Comparison of ENCODE assay signal across 8 cellular contexts in genomic region chr14:23953116-23953463, GRCh38. TPM values are rescaled to one million over a fixed set of nuclear protein-coding genes. Genes with fewer than 3 reads are reported as not detected.
DNase-seq lines count a peak whose midpoint lies in the region; ATAC-seq, FAIRE-seq and TF ChIP-seq lines count a peak whose summit lies in the region.
"Not testable (repeated sequence)": the region's sequence is repeated elsewhere in the genome, so short reads cannot be mapped to it uniquely, and the experiment has no call there.

No MANE protein-coding gene starts in this region.

- not testable (repeated sequence) for H4K20me1 ChIP-seq in HepG2 (ENCODE audit: insufficient read depth, low read length)

- H2AFZ ChIP-seq in HepG2 (ENCODE audit: low read length) = not testable (repeated sequence)

- H3K9me3 Mint-ChIP-seq in Caco-2 (ENCODE audit: unreplicated experiment); IgD-negative memory B cell; T-cell: not testable (repeated sequence)

- CTCF ChIA-PET in Caco-2 (lab: Charles Lee) (interaction anchor here (1.2 kb wide), 1 partner anchor 188 kb away, joined by 4 read pairs; the partner anchor contains the start of gene EMC9), T-cell (lab: Charles Lee) (interaction anchor here (0.6 to 1.3 kb wide), 6 partner anchors 81 to 392 kb away, joined by 3 to 5 read pairs (median 4); partner anchors contain the start of genes DCAF11 (in 1 of the 2) and NRL (in 1 of the 2)), HepG2 (lab: Yijun Ruan, JAX; ENCODE audit: low intra/inter-chr PET ratio, low total read pairs) (interaction anchor here (0.7 to 2.2 kb wide), 5 partner anchors 23 to 364 kb away, joined by 3 to 18 read pairs (median 9); no protein-coding TSS in a partner anchor)

- intact Hi-C loops in Caco-2 (cut with micrococcal nuclease; ENCODE audit: unreplicated experiment) = loop anchor here (1.0 kb wide), 1 partner anchor 226 kb away; no protein-coding TSS in a partner anchor
- intact Hi-C loops in esophagus squamous epithelium (cut with DNase I); pancreas (cut with DNase I); transverse colon (cut with DNase I; ENCODE audit: low total_unique reads): not testable (repeated sequence)
- intact Hi-C loops in HepG2 (cut with micrococcal nuclease; ENCODE audit: unreplicated experiment) = loop anchor here (1.0 to 5.0 kb wide), 4 partner anchors 23 to 287 kb away; no protein-coding TSS in a partner anchor

- not testable (repeated sequence) for H3K79me2 ChIP-seq in HepG2 (ENCODE audit: insufficient read depth, low read length)

- BruUV-seq in Caco-2 (replicated peaks; lab: Mats Ljungman, UMichigan); HepG2 (replicated peaks; lab: Mats Ljungman, UMichigan): not testable (repeated sequence)

- H3K36me3 ChIP-seq in Caco-2 (ENCODE audit: control insufficient read depth, insufficient read depth, low read length); HepG2 (replicated peaks in 1 of 2; ENCODE audit: control insufficient read depth in 1 of 2, insufficient read depth in 2 of 2, low read length in 2 of 2); pancreas; transverse colon: not testable (repeated sequence)
- peaks cover 0 to 18% (median 0%) of the 10 kb centered on the region in 3 donors for H3K36me3 ChIP-seq in esophagus squamous epithelium

- not testable (repeated sequence) for TF ChIP-seq CTCF in Caco-2 (IDR thresholded peaks at IDR 0.05; ENCODE audit: insufficient read depth in 1 of 2, low read depth in 1 of 2, low read length in 1 of 2, severe bottlenecking in 1 of 2, unreplicated experiment in 1 of 2); astrocyte of the cerebellum (IDR thresholded peaks at IDR 0.05; ENCODE audit: low read depth, low read length, missing control alignments); esophagus squamous epithelium (IDR thresholded peaks at IDR 0.05); HepG2 (CRISPR knock-in tag; IDR thresholded peaks at IDR 0.05); pancreas (IDR thresholded peaks at IDR 0.05); transverse colon (IDR thresholded peaks at IDR 0.05)

- not testable (repeated sequence) for TF ChIP-seq POLR2A in esophagus squamous epithelium (IDR thresholded peaks at IDR 0.05); HepG2 (IDR thresholded peaks at IDR 0.05; ENCODE audit: insufficient read depth in 1 of 2, low read depth in 2 of 2, low read length in 2 of 2); transverse colon (IDR thresholded peaks at IDR 0.05)

- H3K27me3 ChIP-seq in Caco-2 (replicated peaks; ENCODE audit: control insufficient read depth, insufficient read depth, low read length); esophagus squamous epithelium; HepG2 (ENCODE audit: control insufficient read depth in 1 of 2, insufficient read depth in 2 of 2, low read length in 2 of 2); pancreas; transverse colon: not testable (repeated sequence)

- H3K4me3 ChIP-seq in Caco-2 (ENCODE audit: low read depth, low read length) (peak overlapping the region; percentile 76), astrocyte of the cerebellum (ENCODE audit: low read depth, low read length) (peak overlapping the region; percentile 82), esophagus squamous epithelium (peak overlapping the region; percentile 64 to 86 (median 84)), HepG2 (replicated peaks in 1 of 3; ENCODE audit: insufficient read depth in 1 of 3, low read depth in 2 of 3, low read length in 3 of 3) (peak overlapping the region; percentile 73 to 90 (median 85)), pancreas (peak overlapping the region; percentile 51 to 88 (median 74)), transverse colon (peak overlapping the region; percentile 51 to 85 (median 65))

- H3K4me1 Mint-ChIP-seq in Caco-2 (ENCODE audit: low read depth, unreplicated experiment) = not testable (repeated sequence)
- H3K4me1 Mint-ChIP-seq in IgD-negative memory B cell (peaks cover 5 to 22% (median 10%) of the 10 kb centered on the region in 3 donors), T-cell (peaks cover 30 to 37% (median 36%) of the 10 kb centered on the region in 3 donors)

- H3K9ac ChIP-seq in HepG2 (ENCODE audit: insufficient read depth, low read depth, low read length) = peak overlapping the region; percentile 92

- H3K27ac Mint-ChIP-seq in Caco-2 (ENCODE audit: unreplicated experiment) = peak overlapping the region; percentile 86
- peak overlapping the region in 1 of 3 donors; percentile 87 for H3K27ac Mint-ChIP-seq in IgD-negative memory B cell
- peak overlapping the region; percentile 84 to 92 for H3K27ac Mint-ChIP-seq in T-cell

- not testable (repeated sequence) for TF ChIP-seq EP300 in HepG2 (IDR thresholded peaks at IDR 0.05; ENCODE audit: low read depth in 2 of 2, low read length in 2 of 2); HepG2 (CRISPR knock-in tag; IDR thresholded peaks at IDR 0.05; ENCODE audit: borderline replicate concordance); transverse colon (IDR thresholded peaks at IDR 0.05; ENCODE audit: low read depth)

- peak overlapping the region; percentile 96 for H3K4me3 Mint-ChIP-seq in Caco-2 (ENCODE audit: unreplicated experiment)
- H3K4me3 Mint-ChIP-seq in IgD-negative memory B cell = peak overlapping the region; percentile 85 to 98 (median 96)
- peak overlapping the region; percentile 91 to 98 (median 95) for H3K4me3 Mint-ChIP-seq in T-cell

- DNase-seq in Caco-2; T-cell; astrocyte of the cerebellum (ENCODE audit: low read depth); esophagus squamous epithelium (lab: John Stamatoyannopoulos, UW); HepG2 (ENCODE audit: low spot score); pancreas; transverse colon: not testable (repeated sequence)

- in situ Hi-C loops in astrocyte of the cerebellum (cut with HindIII; ENCODE audit: low sequenced_read_pairs); HepG2 (cut with HindIII; ENCODE audit: extremely low pct_ligation_motif_present, low pct_unique_long_range_greater_than_20kb); transverse colon (cut with MboI; ENCODE audit: low pct_ligation_motif_present in 1 of 4, low pct_unique_long_range_greater_than_20kb in 1 of 4, low sequenced_read_pairs in 3 of 4): not testable (repeated sequence)

- not testable (repeated sequence) for H3K9me3 ChIP-seq in Caco-2; esophagus squamous epithelium; HepG2 (ENCODE audit: low read length); pancreas; transverse colon

- peak overlapping the region; percentile 85 to 93 (median 92) for H3K27ac ChIP-seq in esophagus squamous epithelium
- peak overlapping the region; percentile 74 for H3K27ac ChIP-seq in HepG2 (ENCODE audit: extremely low read length, insufficient read depth, low read length)
- H3K27ac ChIP-seq in pancreas = peak overlapping the region; percentile 39 to 95 (median 74)
- peak overlapping the region; percentile 85 to 96 (median 89) for H3K27ac ChIP-seq in transverse colon

- 41 to 51% methylated on average over 3 to 6 of the region's 6 CpGs for WGBS in esophagus squamous epithelium, 2 donors
- WGBS in HepG2 (ENCODE audit: low lambda C conversion rate) = 33% methylated on average over 6 of the region's 6 CpGs
- 16 to 21% methylated on average over 6 of the region's 6 CpGs for WGBS in pancreas, 2 donors
- WGBS in transverse colon (ENCODE audit: low coverage in 1 of 2), 2 donors = 50% methylated on average over 6 of the region's 6 CpGs; no CpG with 5 or more reads in 1 of the 2 donors

- not testable (repeated sequence) for TF ChIP-seq RAD21 in HepG2 (CRISPR knock-in tag; IDR thresholded peaks at IDR 0.05)

- not testable (repeated sequence) for H3K27me3 Mint-ChIP-seq in Caco-2 (ENCODE audit: insufficient read depth, unreplicated experiment); IgD-negative memory B cell; T-cell

- H3K4me2 ChIP-seq in HepG2 (ENCODE audit: low read depth, low read length) = peak overlapping the region; percentile 97

- H3K36me3 Mint-ChIP-seq in Caco-2 (ENCODE audit: insufficient read depth, unreplicated experiment); IgD-negative memory B cell: not testable (repeated sequence)
- peaks cover 23% of the 10 kb centered on the region for H3K36me3 Mint-ChIP-seq in T-cell

- not testable (repeated sequence) for FAIRE-seq in HepG2 (lab: Jason Lieb, UNC); pancreas (lab: Jason Lieb, UNC)

- POLR2A ChIA-PET in Caco-2 (lab: Charles Lee); T-cell (lab: Charles Lee): not testable (repeated sequence)
- POLR2A ChIA-PET in HepG2 (lab: Yijun Ruan, JAX) = interaction anchor here (0.7 to 3.1 kb wide), 12 partner anchors 8 to 372 kb away, joined by 3 to 20 read pairs (median 4); partner anchors contain the start of genes DHRS2 and PCK2

- not testable (repeated sequence) for H3K4me1 ChIP-seq in Caco-2, pancreas
- H3K4me1 ChIP-seq in esophagus squamous epithelium (peaks cover 22 to 37% (median 23%) of the 10 kb centered on the region in 3 donors), HepG2 (ENCODE audit: insufficient read depth, low read length) (peaks cover 27% of the 10 kb centered on the region), transverse colon (peaks cover 7 to 18% (median 15%) of the 10 kb centered on the region in 4 donors)

- not testable (repeated sequence) for ATAC-seq in T-cell (replicated peaks in 1 of 4)
- ATAC-seq in HepG2 (peak; percentile 25), pancreas (peak; percentile 15 to 38 (median 30))

RNA-seq across cellular contexts. Expression of gene DHRS4, which starts 0.5 kb away (rescaled TPM):
- total RNA-seq in Caco-2 (2022) (8.0 and 8.6 TPM in 2 replicates), T-cell (10 to 100 TPM; 11.1 to 21.4 (median 17.5) TPM), esophagus squamous epithelium (10 to 100 TPM; 27.5 to 46.0 (median 38.0) TPM), HepG2 (2016; rRNA removed; fragmentation: Illumina TruSeq; extraction: Trizol) (45.1 and 49.4 TPM in 2 replicates), pancreas (10 to 100 TPM; 10.8 to 24.8 (median 12.7) TPM), transverse colon (10 to 100 TPM; 29.9 to 54.9 (median 42.6) TPM)
- polyA plus RNA-seq in IgD-negative memory B cell (29.8 TPM), HepG2 (2011; rRNA removed) (23.9 and 25.0 TPM in 2 replicates), pancreas (10 to 100 TPM; 26.4 to 27.7 TPM)
- 15.8 and 17.4 TPM in 2 replicates for total RNA-seq in HepG2 (2016; cell fraction: cytosol; rRNA removed; fragmentation: Illumina TruSeq; extraction: Trizol; ENCODE audit: low read depth)
- 42.9 and 43.7 TPM in 2 replicates for total RNA-seq in HepG2 (2016; cell fraction: insoluble cytoplasmic fraction; rRNA removed; fragmentation: Illumina TruSeq; extraction: Trizol)
- total RNA-seq in HepG2 (2016; cell fraction: membrane; rRNA removed; fragmentation: Illumina TruSeq; extraction: Trizol) = 15.2 and 18.0 TPM in 2 replicates
- total RNA-seq in HepG2 (2016; cell fraction: nucleus; rRNA removed; fragmentation: Illumina TruSeq; extraction: Trizol) = 19.7 and 22.2 TPM in 2 replicates
- polyA plus RNA-seq in HepG2 (2011; cell fraction: cytosol; rRNA removed) = 35.5 and 38.0 TPM in 2 replicates
- 29.3 and 34.3 TPM in 2 replicates for polyA plus RNA-seq in HepG2 (2011; cell fraction: nucleus; rRNA removed)
- polyA plus RNA-seq in HepG2 (2012) = 33.9 and 38.4 TPM in 2 replicates
- polyA plus RNA-seq in HepG2 (2016; cell fraction: cytosol; fragmentation: Illumina TruSeq; extraction: Trizol; ENCODE audit: low read depth) = 13.9 and 14.7 TPM in 2 replicates
- 59.7 and 60.2 TPM in 2 replicates for polyA plus RNA-seq in HepG2 (2016; cell fraction: insoluble cytoplasmic fraction; fragmentation: Illumina TruSeq; extraction: Trizol; ENCODE audit: low read depth)
- polyA plus RNA-seq in HepG2 (2016; cell fraction: membrane; fragmentation: Illumina TruSeq; extraction: Trizol; ENCODE audit: low read depth) = 15.8 and 16.6 TPM in 2 replicates
- polyA plus RNA-seq in HepG2 (2016; cell fraction: nucleus; fragmentation: Illumina TruSeq; extraction: Trizol; ENCODE audit: insufficient read depth, low read depth) = 35.6 and 46.5 TPM in 2 replicates
- polyA minus RNA-seq in HepG2 (2011; rRNA and poly(A)+ RNA removed; ENCODE audit: low replicate concordance) = 19.9 and 41.3 TPM in 2 replicates
- 10.0 and 12.1 TPM in 2 replicates for polyA minus RNA-seq in HepG2 (2011; cell fraction: cytosol; rRNA and poly(A)+ RNA removed)
- polyA minus RNA-seq in HepG2 (2011; cell fraction: nucleus; rRNA and poly(A)+ RNA removed) = 9.8 and 13.7 TPM in 2 replicates

RNA-seq across cellular contexts. Expression of gene DHRS4L2, which starts 35.6 kb away (rescaled TPM):
- 7.2 and 7.8 TPM in 2 replicates for total RNA-seq in Caco-2 (2022)
- 14.6 TPM for polyA plus RNA-seq in IgD-negative memory B cell
- total RNA-seq in T-cell = 10 to 100 TPM; 14.0 to 21.9 (median 16.4) TPM
- total RNA-seq in esophagus squamous epithelium = 10 to 100 TPM in 3 of 4 donors, 1 to 10 TPM in 1; 9.4 to 35.6 (median 27.2) TPM
- total RNA-seq in HepG2 (2016; rRNA removed; fragmentation: Illumina TruSeq; extraction: Trizol) = 38.2 and 40.0 TPM in 2 replicates
- total RNA-seq in HepG2 (2016; cell fraction: cytosol; rRNA removed; fragmentation: Illumina TruSeq; extraction: Trizol; ENCODE audit: low read depth) = 10.7 and 12.6 TPM in 2 replicates
- total RNA-seq in HepG2 (2016; cell fraction: insoluble cytoplasmic fraction; rRNA removed; fragmentation: Illumina TruSeq; extraction: Trizol) = 37.5 and 39.4 TPM in 2 replicates
- 19.6 and 20.4 TPM in 2 replicates for total RNA-seq in HepG2 (2016; cell fraction: membrane; rRNA removed; fragmentation: Illumina TruSeq; extraction: Trizol)
- 18.4 and 18.8 TPM in 2 replicates for total RNA-seq in HepG2 (2016; cell fraction: nucleus; rRNA removed; fragmentation: Illumina TruSeq; extraction: Trizol)
- polyA plus RNA-seq in HepG2 (2011; rRNA removed) = 24.7 and 24.8 TPM in 2 replicates
- polyA plus RNA-seq in HepG2 (2011; cell fraction: cytosol; rRNA removed) = 15.5 and 22.3 TPM in 2 replicates
- 19.3 and 24.1 TPM in 2 replicates for polyA plus RNA-seq in HepG2 (2011; cell fraction: nucleus; rRNA removed)
- 25.5 and 32.5 TPM in 2 replicates for polyA plus RNA-seq in HepG2 (2012)
- polyA plus RNA-seq in HepG2 (2016; cell fraction: cytosol; fragmentation: Illumina TruSeq; extraction: Trizol; ENCODE audit: low read depth) = 12.3 and 12.4 TPM in 2 replicates
- 50.1 and 54.3 TPM in 2 replicates for polyA plus RNA-seq in HepG2 (2016; cell fraction: insoluble cytoplasmic fraction; fragmentation: Illumina TruSeq; extraction: Trizol; ENCODE audit: low read depth)
- polyA plus RNA-seq in HepG2 (2016; cell fraction: membrane; fragmentation: Illumina TruSeq; extraction: Trizol; ENCODE audit: low read depth) = 19.3 and 20.8 TPM in 2 replicates
- polyA plus RNA-seq in HepG2 (2016; cell fraction: nucleus; fragmentation: Illumina TruSeq; extraction: Trizol; ENCODE audit: insufficient read depth, low read depth) = 39.6 and 44.6 TPM in 2 replicates
- 7.3 and 27.3 TPM in 2 replicates for polyA minus RNA-seq in HepG2 (2011; rRNA and poly(A)+ RNA removed; ENCODE audit: low replicate concordance)
- polyA minus RNA-seq in HepG2 (2011; cell fraction: cytosol; rRNA and poly(A)+ RNA removed) = 10.4 and 11.1 TPM in 2 replicates
- polyA minus RNA-seq in HepG2 (2011; cell fraction: nucleus; rRNA and poly(A)+ RNA removed) = 10.9 and 11.7 TPM in 2 replicates
- total RNA-seq in pancreas = 10 to 100 TPM; 10.3 to 16.2 (median 11.5) TPM
- polyA plus RNA-seq in pancreas = 10 to 100 TPM; 20.2 to 35.0 TPM
- 10 to 100 TPM; 18.1 to 38.9 (median 27.6) TPM for total RNA-seq in transverse colon
